ENCODE assay signal across 1 cellular context in genomic region chr2:169732583-169733358, GRCh38.
A peak's percentile ranks its signal among the peaks of the same experiment; 100 is the strongest.
TF ChIP-seq lines count a peak whose summit lies in the region.

No MANE protein-coding gene starts in this region.

TF ChIP-seq in GM12878, 131 proteins besides CTCF, POLR2A, EP300 and RAD21:
- TF ChIP-seq RUNX3 (IDR thresholded peaks at IDR 0.05; ENCODE audit: low read length) = peak; percentile 41; the same call in 1 of the 2 replicates
- no peak for TF ChIP-seq DPF2 (IDR thresholded peaks at IDR 0.05)
